ENCODE assay signal across 1 cellular context in genomic region chr1:52970149-52970548, GRCh38.
TF ChIP-seq lines count a peak whose summit lies in the region.

No MANE protein-coding gene starts in this region.

TF ChIP-seq in K562, 482 proteins besides CTCF, POLR2A, EP300 and RAD21:
- 0 out of 2 replicates have a peak, but pooled peaks have one; percentile 13 for TF ChIP-seq DEAF1 (CRISPR knock-in tag; IDR thresholded peaks at IDR 0.05)
- TF ChIP-seq KLF1 (tag; IDR thresholded peaks at IDR 0.05) = no peak
